1 cellular context compared by ENCODE assay signal in genomic region chr9:4106081-4106491, GRCh38.
TF ChIP-seq lines count a peak whose summit lies in the region.

No MANE protein-coding gene starts in this region.

TF ChIP-seq in SK-N-SH, 30 proteins besides CTCF, POLR2A, EP300 and RAD21 (continued from another document):
- TF ChIP-seq MXI1 (IDR thresholded peaks at IDR 0.05; ENCODE audit: low read depth, low read length) (no peak), REST (IDR thresholded peaks at IDR 0.05; ENCODE audit: low read depth, low read length) (no peak), USF2 (IDR thresholded peaks at IDR 0.05; ENCODE audit: borderline replicate concordance, low read depth, low read length) (no peak)
